Comparison of ENCODE assay signal across 20 cellular contexts in genomic region chr6:138240476-138241245, GRCh38. TPM values are rescaled to one million over a fixed set of nuclear protein-coding genes. Genes with fewer than 3 reads are reported as not detected.
A peak's percentile ranks its signal among the peaks of the same experiment; 100 is the strongest.
DNase-seq lines count a peak whose midpoint lies in the region; ATAC-seq and TF ChIP-seq lines count a peak whose summit lies in the region.
"Had no signal": no experiment of that assay in that cellular context is flagged by ENCODE, and none has a peak within 500 bp of the region (broad histone marks: within the 10 kb centered on the region; RNA-seq: fewer than 3 reads in every experiment).

No MANE protein-coding gene starts in this region.

- H3K27ac Mint-ChIP-seq in endothelial cell (ENCODE audit: unreplicated experiment), result no peak overlapping the region
- H3K27ac Mint-ChIP-seq: activated naive CD8-positive, alpha-beta T cell; CD4-positive, alpha-beta memory T cell had no signal

- DNase-seq in ELR (ENCODE audit: low read depth), result peak; percentile 59
- peak; percentile 93 for DNase-seq in NCI-H146 treated with DMSO at 0.1 percent for 48 hours (lab: John Stamatoyannopoulos, UW; ENCODE audit: unreplicated experiment)
- peak; percentile 88 for DNase-seq in astrocyte of the spinal cord (ENCODE audit: low read depth, low spot score)
- no peak for DNase-seq in prostate gland (ENCODE audit: low spot score)
- no peak for DNase-seq in endothelial cell (ENCODE audit: low spot score)
- DNase-seq in activated CD4-positive, alpha-beta T cell treated with anti-CD3 and anti-CD28 coated beads for 4 hours, result no peak
- DNase-seq: activated T-cell treated with anti-CD3 and anti-CD28 coated beads, Interleukin-2, amount 50 U/mL, for 1 hour; CD4-positive, alpha-beta memory T cell; HCEC 1CT; heart right ventricle had no signal

- H3K4me3 Mint-ChIP-seq in endothelial cell (ENCODE audit: unreplicated experiment), result no peak overlapping the region
- H3K4me3 Mint-ChIP-seq: activated naive CD8-positive, alpha-beta T cell; CD4-positive, alpha-beta memory T cell; central memory CD8-positive, alpha-beta T cell had no signal

- H3K36me3 Mint-ChIP-seq in endothelial cell (ENCODE audit: low read depth, unreplicated experiment), result no peaks in the 10 kb centered on the region
- H3K36me3 Mint-ChIP-seq: activated naive CD8-positive, alpha-beta T cell; CD4-positive, alpha-beta memory T cell had no signal

- WGBS in prostate gland, result 90% methylated on average over 13 of the region's 13 CpGs

- H3K36me3 ChIP-seq in prostate gland, result no peaks in the 10 kb centered on the region
- H3K36me3 ChIP-seq: heart right ventricle, neutrophil, tibial nerve had no signal

- H3K4me3 ChIP-seq in astrocyte of the spinal cord (ENCODE audit: low read depth, low read length), result no peak overlapping the region
- H3K4me3 ChIP-seq in prostate gland, result no peak overlapping the region
- H3K4me3 ChIP-seq: heart right ventricle, tibial nerve had no signal

- no peaks in the 10 kb centered on the region for H3K27me3 ChIP-seq in prostate gland (replicated peaks; ENCODE audit: insufficient read depth)
- H3K27me3 ChIP-seq: heart right ventricle, neutrophil, tibial nerve had no signal

- intact Hi-C loops in prostate gland (cut with DNase I), result no loop called here

- no peak for ATAC-seq in HG03439 (IDR thresholded peaks at IDR 0.05; ENCODE audit: unreplicated experiment)
- ATAC-seq: heart right ventricle had no signal

- H3K9me3 Mint-ChIP-seq in endothelial cell (ENCODE audit: unreplicated experiment), result no peaks in the 10 kb centered on the region
- H3K9me3 Mint-ChIP-seq: central memory CD8-positive, alpha-beta T cell had no signal

- H3K4me1 ChIP-seq in prostate gland (replicated peaks), result no peaks in the 10 kb centered on the region
- H3K4me1 ChIP-seq: heart right ventricle, tibial nerve had no signal

- no peaks in the 10 kb centered on the region for H3K27me3 Mint-ChIP-seq in endothelial cell (ENCODE audit: unreplicated experiment)

- in situ Hi-C loops in astrocyte of the spinal cord (cut with HindIII; ENCODE audit: low sequenced_read_pairs), result no loop called here

- peaks cover 10% of the 10 kb centered on the region for H3K4me1 Mint-ChIP-seq in endothelial cell (ENCODE audit: unreplicated experiment)
- H3K4me1 Mint-ChIP-seq: CD4-positive, alpha-beta memory T cell; central memory CD8-positive, alpha-beta T cell had no signal

- no peaks in the 10 kb centered on the region for H3K9me3 ChIP-seq in prostate gland
- H3K9me3 ChIP-seq: heart right ventricle, neutrophil, tibial nerve had no signal

- no peak for TF ChIP-seq POLR2A in prostate gland (IDR thresholded peaks at IDR 0.05)

- TF ChIP-seq CTCF in astrocyte of the spinal cord (IDR thresholded peaks at IDR 0.05; ENCODE audit: low read depth, low read length), result no peak
- no peak for TF ChIP-seq CTCF in prostate gland (IDR thresholded peaks at IDR 0.05)
- no peak for TF ChIP-seq CTCF in endothelial cell (IDR thresholded peaks at IDR 0.05; ENCODE audit: unreplicated experiment)

- H3K27ac ChIP-seq in prostate gland, result peak overlapping the region; percentile 18 to 37
- H3K27ac ChIP-seq: epithelial cell of prostate, heart right ventricle, neutrophil, tibial nerve had no signal

RNA-seq across cellular contexts. Expression of gene PBOV1, which starts 22.4 kb away (rescaled TPM):
- total RNA-seq in prostate gland (not detected), endothelial cell (ENCODE audit: unreplicated experiment) (not detected)
- total RNA-seq: CD4-positive, alpha-beta memory T cell; heart right ventricle; kidney epithelial cell; OCI-LY7; SK-MEL-5; skeletal muscle tissue; tibial nerve had no signal

Comparison
In these comparisons a context has a peak if more than half of its experiments do, and no peak if none do; other contexts are left out.
1. DNase-seq: peak in ELR (single experiment), NCI-H146 treated with DMSO at 0.1 percent for 48 hours (single experiment) and astrocyte of the spinal cord (single experiment); none in prostate gland (single experiment), endothelial cell (single experiment) and activated CD4-positive, alpha-beta T cell treated with anti-CD3 and anti-CD28 coated beads for 4 hours (0 of 2).